Comparison of ENCODE assay signal across 8 cellular contexts in the genomic region with DNA sequence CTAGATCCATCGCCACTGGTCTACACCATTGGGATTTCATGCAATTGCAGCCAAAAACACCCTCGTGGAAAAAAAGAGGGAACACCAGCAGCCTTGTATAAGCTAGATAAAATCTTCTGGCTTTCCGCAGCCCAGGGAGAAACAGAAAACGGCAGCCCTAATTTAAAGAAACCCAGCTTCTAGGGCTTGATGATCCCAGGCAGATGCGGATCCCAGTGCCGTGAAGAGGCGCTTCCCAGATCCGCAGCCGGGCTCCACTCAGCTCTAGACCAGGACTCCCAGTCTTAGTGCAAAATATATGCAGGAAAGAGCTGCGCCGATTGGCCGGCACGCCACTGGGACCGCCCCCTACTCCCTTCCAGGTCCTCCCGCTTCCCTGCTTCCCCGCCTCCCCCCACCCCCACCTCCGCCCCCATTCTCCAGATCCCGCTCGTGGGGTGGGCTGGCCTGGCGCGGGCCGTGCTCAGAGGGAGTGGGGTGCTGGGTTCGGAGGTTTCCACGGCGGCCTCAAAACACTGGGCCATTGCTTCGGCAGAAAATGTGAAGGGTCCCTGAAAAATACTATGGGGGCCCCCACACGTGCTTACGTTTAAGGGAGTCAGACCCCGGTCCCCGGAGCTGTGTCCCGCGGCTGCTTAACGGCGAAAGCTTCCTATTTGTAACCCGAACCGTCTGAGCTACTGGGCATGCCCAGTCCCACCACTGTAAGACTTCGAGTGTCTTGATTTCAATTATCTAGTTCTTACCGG.
DNase-seq lines count a peak whose midpoint lies in the region; ATAC-seq and TF ChIP-seq lines count a peak whose summit lies in the region.

No MANE protein-coding gene starts in this region.

- H3K27ac ChIP-seq in dorsolateral prefrontal cortex = peak overlapping the region; percentile 90 to 100 (median 98)
- H3K27ac ChIP-seq in layer of hippocampus (ENCODE audit: low read depth, low read length) = peak overlapping the region; percentile 91

- CTCF ChIA-PET in HEK293T (lab: Yijun Ruan, JAX) = interaction anchor here (0.7 to 1.5 kb wide), 5 partner anchors 245 to 531 kb away, joined by 3 to 7 read pairs (median 4); no protein-coding TSS in a partner anchor

- H3K27me3 ChIP-seq in dorsolateral prefrontal cortex (no peaks in the 10 kb centered on the region), layer of hippocampus (ENCODE audit: control insufficient read depth, insufficient read depth, low read length) (no peaks in the 10 kb centered on the region)

- intact Hi-C loops in dorsolateral prefrontal cortex (cut with DNase I) = loop anchor here (1.0 to 10.0 kb wide), 9 partner anchors 193 to 530 kb away; no protein-coding TSS in a partner anchor

- peak in 27 of 56 donors; percentile 3 to 46 (median 16) for TF ChIP-seq CTCF in dorsolateral prefrontal cortex (IDR thresholded peaks at IDR 0.05 in 54 of 56, conservative IDR thresholded peaks at IDR 0.05 in 2 of 56; ENCODE audit: low read depth in 1 of 56, partially characterized antibody in 56 of 56)

- DNase-seq in AG08395 (ENCODE audit: low spot score) (peak; percentile 94), HEK293T (ENCODE audit: extremely low spot score) (peak; percentile 86), NCI-H510A treated with DMSO at 0.1 percent for 48 hours (lab: John Stamatoyannopoulos, UW) (peak; percentile 56), dorsolateral prefrontal cortex (peak; percentile 95 to 99 (median 98))
- DNase-seq in activated CD4-positive, alpha-beta T cell treated with anti-CD3 and anti-CD28 coated beads, Interleukin-2, amount 50 U/mL, for 1 hour = peak; percentile 23
- DNase-seq in stimulated activated CD4-positive, alpha-beta T cell treated with anti-CD3 and anti-CD28 coated beads, Interleukin-12 subunit alpha, Interleukin-12 subunit beta, amount 100 ng/mL, for 4 hours = peak; percentile 37

- ATAC-seq in HG02870 (IDR thresholded peaks at IDR 0.05; ENCODE audit: unreplicated experiment) = no peak

- POLR2A ChIA-PET in HEK293T (lab: Yijun Ruan, JAX) = interaction anchor here (0.6 to 2.9 kb wide), 30 partner anchors 9 to 535 kb away, joined by 3 to 29 read pairs (median 4); no protein-coding TSS in a partner anchor

- H3K4me3 ChIP-seq in dorsolateral prefrontal cortex = peak overlapping the region; percentile 56 to 99 (median 87)

TF ChIP-seq in HEK293T, 16 proteins besides CTCF, POLR2A, EP300 and RAD21:
- TF ChIP-seq, protein P1, sequence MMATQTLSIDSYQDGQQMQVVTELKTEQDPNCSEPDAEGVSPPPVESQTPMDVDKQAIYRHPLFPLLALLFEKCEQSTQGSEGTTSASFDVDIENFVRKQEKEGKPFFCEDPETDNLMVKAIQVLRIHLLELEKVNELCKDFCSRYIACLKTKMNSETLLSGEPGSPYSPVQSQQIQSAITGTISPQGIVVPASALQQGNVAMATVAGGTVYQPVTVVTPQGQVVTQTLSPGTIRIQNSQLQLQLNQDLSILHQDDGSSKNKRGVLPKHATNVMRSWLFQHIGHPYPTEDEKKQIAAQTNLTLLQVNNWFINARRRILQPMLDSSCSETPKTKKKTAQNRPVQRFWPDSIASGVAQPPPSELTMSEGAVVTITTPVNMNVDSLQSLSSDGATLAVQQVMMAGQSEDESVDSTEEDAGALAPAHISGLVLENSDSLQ (IDR thresholded peaks at IDR 0.05) = no peak
- TF ChIP-seq BHLHE40 (IDR thresholded peaks at IDR 0.05; ENCODE audit: borderline replicate concordance) (no peak), ARNT (IDR thresholded peaks at IDR 0.05) (no peak), SP1 (IDR thresholded peaks at IDR 0.05) (no peak), L3MBTL2 (conservative IDR thresholded peaks at IDR 0.05) (peak; percentile 34; the same call in 1 of the 2 replicates), NFRKB (IDR thresholded peaks at IDR 0.05) (no peak), FOXM1 (IDR thresholded peaks at IDR 0.05; ENCODE audit: borderline replicate concordance) (no peak), ELF4 (IDR thresholded peaks at IDR 0.05) (peak; percentile 51; the same call in 1 of the 2 replicates), TARDBP (IDR thresholded peaks at IDR 0.05) (no peak), HDGF (IDR thresholded peaks at IDR 0.05; ENCODE audit: borderline replicate concordance) (no peak)
TF ChIP-seq in HEK293T: peak in this region for 2.

Comparison
In these comparisons a context has a peak if more than half of its experiments do, and no peak if none do; other contexts are left out.
1. DNase-seq: peak in every context shown above with its lines; median percentile 98 in dorsolateral prefrontal cortex; 94 in AG08395; 86 in HEK293T; 56 in NCI-H510A treated with DMSO at 0.1 percent for 48 hours; 37 in stimulated activated CD4-positive, alpha-beta T cell treated with anti-CD3 and anti-CD28 coated beads, Interleukin-12 subunit alpha, Interleukin-12 subunit beta, amount 100 ng/mL, for 4 hours; 23 in activated CD4-positive, alpha-beta T cell treated with anti-CD3 and anti-CD28 coated beads, Interleukin-2, amount 50 U/mL, for 1 hour.